Comparison of ENCODE assay signal across 25 cellular contexts in the genomic region with DNA sequence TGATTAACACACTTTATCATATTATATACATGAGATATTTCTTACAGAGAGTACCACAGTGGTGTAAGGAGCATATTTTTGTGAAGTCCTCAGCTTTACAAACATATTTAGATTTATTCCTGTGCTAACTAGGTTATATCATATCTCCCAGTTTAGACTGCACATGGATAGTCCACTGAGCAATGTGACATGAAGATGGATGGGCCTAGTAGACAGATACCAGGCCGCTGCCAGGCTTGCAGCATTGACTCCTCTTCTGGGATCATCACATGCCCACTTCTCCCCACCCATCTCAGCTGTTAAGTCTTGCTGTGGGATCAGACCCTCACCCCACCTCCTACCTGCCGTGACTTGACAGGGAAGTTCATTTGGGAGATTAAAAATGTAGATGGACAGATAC.
"Had no signal": no experiment of that assay in that cellular context is flagged by ENCODE, and none has a peak within 500 bp of the region (broad histone marks: within the 10 kb centered on the region; RNA-seq: fewer than 3 reads in every experiment).

No MANE protein-coding gene starts in this region.

- FAIRE-seq: endometrium, islet of Langerhans had no signal

- DNase-seq: colonic mucosa; cortex of kidney; effector CD8-positive, alpha-beta T cell; effector memory CD8-positive, alpha-beta T cell; endodermal cell; esophagus squamous epithelium; foreskin fibroblast; foreskin melanocyte; gastrocnemius medialis; glutamatergic neuron; head of caudate nucleus; heart right ventricle; hippocampal formation; left cardiac atrium; left lung; left ventricle myocardium superior; lower lobe of right lung; mesendoderm; midbrain; naive thymus-derived CD4-positive, alpha-beta T cell had no signal

- ATAC-seq: effector memory CD8-positive, alpha-beta T cell; esophagus mucosa; gastrocnemius medialis; heart right ventricle; left cardiac atrium; left lung; left ventricle myocardium superior; lower lobe of right lung; naive thymus-derived CD4-positive, alpha-beta T cell had no signal

- H3K9me3 ChIP-seq: colonic mucosa, esophagus squamous epithelium, gastrocnemius medialis, heart right ventricle, left lung, lower lobe of right lung had no signal

- H3K4me3 ChIP-seq: colonic mucosa, esophagus squamous epithelium, gastrocnemius medialis, heart right ventricle, left lung, lower lobe of right lung had no signal

- H3K27me3 Mint-ChIP-seq: dendritic cell treated with granulocyte-macrophage colony-stimulating factor and Interleukin-4, amounts not matched to agents 40 ng/mL and 50 ng/mL, for 4 days; effector memory CD8-positive, alpha-beta T cell; naive thymus-derived CD4-positive, alpha-beta T cell had no signal

- H3K36me3 ChIP-seq: colonic mucosa, esophagus squamous epithelium, gastrocnemius medialis, heart right ventricle, left lung, lower lobe of right lung had no signal

- H3K27ac Mint-ChIP-seq: dendritic cell treated with granulocyte-macrophage colony-stimulating factor and Interleukin-4, amounts not matched to agents 40 ng/mL and 50 ng/mL, for 4 days; effector memory CD8-positive, alpha-beta T cell; endodermal cell; naive thymus-derived CD4-positive, alpha-beta T cell had no signal

- H3K9me3 Mint-ChIP-seq: dendritic cell treated with granulocyte-macrophage colony-stimulating factor and Interleukin-4, amounts not matched to agents 40 ng/mL and 50 ng/mL, for 4 days; effector memory CD8-positive, alpha-beta T cell; endodermal cell had no signal

- H3K27me3 ChIP-seq: colonic mucosa, esophagus squamous epithelium, gastrocnemius medialis, heart right ventricle, left lung had no signal

- H3K27ac ChIP-seq: colonic mucosa, epithelial cell of prostate, esophagus squamous epithelium, gastrocnemius medialis, heart right ventricle, left lung, lower lobe of right lung had no signal

- H3K4me1 ChIP-seq: colonic mucosa, esophagus squamous epithelium, gastrocnemius medialis, heart right ventricle, left lung, lower lobe of right lung had no signal

- H3K4me3 Mint-ChIP-seq: dendritic cell treated with granulocyte-macrophage colony-stimulating factor and Interleukin-4, amounts not matched to agents 40 ng/mL and 50 ng/mL, for 4 days; effector memory CD8-positive, alpha-beta T cell; endodermal cell; naive thymus-derived CD4-positive, alpha-beta T cell had no signal
